ENCODE assay signal across 34 cellular contexts in genomic region chr2:118019821-118020220, GRCh38.
"Had no signal": no experiment of that assay in that cellular context is flagged by ENCODE, and none has a peak within 500 bp of the region (broad histone marks: within the 10 kb centered on the region; RNA-seq: fewer than 3 reads in every experiment).

No MANE protein-coding gene starts in this region.

- H3K36me3 ChIP-seq: adrenal gland, ascending aorta, brain microvascular endothelial cell, breast epithelium, cardiac muscle cell had no signal

- H3K4me1 ChIP-seq: ascending aorta, breast epithelium had no signal

- FAIRE-seq: astrocyte, bronchial epithelial cell had no signal

- DNase-seq: activated effector memory CD4-positive, alpha-beta T cell treated with anti-CD3 and anti-CD28 coated beads, Interleukin-2, amount 50 U/mL, for 16 hours; activated effector memory CD4-positive, alpha-beta T cell treated with Interleukin-2 at 50 U/mL for 16 hours; activated gamma-delta T cell; activated gamma-delta T cell treated with Interleukin-2 at 50 U/mL for 16 hours; activated naive CD4-positive, alpha-beta T cell; activated naive CD4-positive, alpha-beta T cell treated with anti-CD3 and anti-CD28 coated beads for 36 hours; activated naive CD4-positive, alpha-beta T cell treated with anti-CD3 and anti-CD28 coated beads, Interleukin-2, amount 10 ng/mL, durations not matched to agents 7 days and 5 days; activated naive CD4-positive, alpha-beta T cell treated with anti-CD3 and anti-CD28 coated beads, Interleukin-2, amount 50 U/mL, for 16 hours; activated naive CD4-positive, alpha-beta T cell treated with Interleukin-2 at 50 U/mL for 16 hours; activated naive CD8-positive, alpha-beta T cell treated with anti-CD3 and anti-CD28 coated beads for 36 hours; activated naive CD8-positive, alpha-beta T cell treated with anti-CD3 and anti-CD28 coated beads, Interleukin-2, amount 10 ng/mL, durations not matched to agents 7 days and 5 days; activated naive CD8-positive, alpha-beta T cell treated with anti-CD3 and anti-CD28 coated beads, Interleukin-2, amount 50 U/mL, for 24 hours; activated T-cell treated with anti-CD3 and anti-CD28 coated beads, Interleukin-2, amount 50 U/mL, for 1 hour; activated T-cell treated with anti-CD3 and anti-CD28 coated beads, Interleukin-2, amount 50 U/mL, for 24 hours; activated T-cell treated with anti-CD3 and anti-CD28 coated beads, Interleukin-2, amount 50 U/mL, for 4 hours; activated T-cell treated with anti-CD3 and anti-CD28 coated beads, Interleukin-2, amount 50 U/mL, for 48 hours; activated T-cell treated with anti-CD3 and anti-CD28 coated beads, Interleukin-2, amount 50 U/mL, for 72 hours; adrenal gland; amniotic stem cell; amygdala; anterior cingulate cortex; aorta; body of pancreas; brain microvascular endothelial cell; caudate nucleus; central memory CD4-positive, alpha-beta T cell; cerebellar nuclear complex had no signal

- H3K27me3 ChIP-seq: adrenal gland, ascending aorta, body of pancreas, brain microvascular endothelial cell, breast epithelium had no signal

- H3K9me3 ChIP-seq: adrenal gland, ascending aorta, body of pancreas, breast epithelium had no signal

- H3K4me3 ChIP-seq: adrenal gland, ascending aorta, body of pancreas, breast epithelium, cardiac muscle cell had no signal

- ATAC-seq: activated naive CD4-positive, alpha-beta T cell treated with anti-CD3 and anti-CD28 coated beads, Interleukin-2, amount 50 U/mL, for 72 hours; activated naive CD8-positive, alpha-beta T cell treated with anti-CD3 and anti-CD28 coated beads, Interleukin-2, amount 50 U/mL, for 24 hours; activated T-cell treated with anti-CD3 and anti-CD28 coated beads, Interleukin-2, amount 50 U/mL, for 4 hours; activated T-cell treated with anti-CD3 and anti-CD28 coated beads, Interleukin-2, amount 50 U/mL, for 72 hours; activated T-helper 17 cell treated with anti-CD3 and anti-CD28 coated beads, Interleukin-2, amount 50 U/mL, for 72 hours; body of pancreas had no signal

- H3K27ac ChIP-seq: adrenal gland, ascending aorta, body of pancreas, brain microvascular endothelial cell, breast epithelium, cardiac muscle cell had no signal
